20 cellular contexts compared by ENCODE assay signal in the genomic region with DNA sequence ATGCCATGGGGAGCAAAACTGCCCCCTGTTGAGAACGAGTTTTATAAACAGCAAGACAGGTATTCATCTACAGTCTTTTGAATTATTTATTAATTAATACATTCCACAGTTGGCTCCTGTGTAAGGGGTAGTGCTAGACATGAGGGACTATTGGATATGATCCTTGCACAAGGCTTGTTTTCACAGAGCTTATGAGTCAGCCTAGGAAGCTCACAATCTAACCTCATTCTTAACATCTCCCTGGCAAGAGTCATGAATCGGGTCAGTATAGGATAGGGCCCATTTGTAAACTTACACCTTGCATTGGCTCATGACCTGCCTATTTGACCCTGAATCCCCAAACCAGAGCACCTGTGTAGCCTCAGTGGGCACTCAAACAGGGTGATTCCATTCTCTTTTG.
A peak's percentile ranks its signal among the peaks of the same experiment; 100 is the strongest.
DNase-seq lines count a peak whose midpoint lies in the region; ATAC-seq and TF ChIP-seq lines count a peak whose summit lies in the region.
"Had no signal": no experiment of that assay in that cellular context is flagged by ENCODE, and none has a peak within 500 bp of the region (broad histone marks: within the 10 kb centered on the region; RNA-seq: fewer than 3 reads in every experiment).

No MANE protein-coding gene starts in this region.

- BruUV-seq in MCF 10A (replicated peaks; lab: Mats Ljungman, UMichigan) = no TSS peak

- H3K4me1 ChIP-seq in breast epithelium (no peaks in the 10 kb centered on the region), suprapubic skin (peaks cover 3% of the 10 kb centered on the region)
- H3K4me1 ChIP-seq: upper lobe of right lung had no signal

- TF ChIP-seq CTCF in MCF 10A (IDR thresholded peaks at IDR 0.05; ENCODE audit: unreplicated experiment) = no peak
- TF ChIP-seq CTCF in breast epithelium (IDR thresholded peaks at IDR 0.05) = no peak
- TF ChIP-seq CTCF in fibroblast of the aortic adventitia (IDR thresholded peaks at IDR 0.05; ENCODE audit: insufficient read depth, low read length) = no peak
- no peak for TF ChIP-seq CTCF in suprapubic skin (IDR thresholded peaks at IDR 0.05)

- H3K27me3 ChIP-seq in breast epithelium (peaks cover 0 to 11% of the 10 kb centered on the region in 2 donors), suprapubic skin (no peaks in the 10 kb centered on the region)
- H3K27me3 ChIP-seq: body of pancreas, upper lobe of right lung had no signal

- peak overlapping the region; percentile 77 for H3K27ac Mint-ChIP-seq in MCF 10A (ENCODE audit: low read depth, unreplicated experiment)
- H3K27ac Mint-ChIP-seq: CD4-positive, alpha-beta T cell; naive B cell; progenitor cell of endocrine pancreas had no signal

- no peak overlapping the region for H3K4me3 ChIP-seq in breast epithelium
- no peak overlapping the region for H3K4me3 ChIP-seq in fibroblast of the aortic adventitia (ENCODE audit: low read depth, low read length)
- no peak overlapping the region for H3K4me3 ChIP-seq in suprapubic skin
- H3K4me3 ChIP-seq: body of pancreas, upper lobe of right lung had no signal

- no peak for TF ChIP-seq EP300 in suprapubic skin (IDR thresholded peaks at IDR 0.05)

- H3K27me3 Mint-ChIP-seq in MCF 10A (ENCODE audit: insufficient read depth, unreplicated experiment) = peaks cover 31% of the 10 kb centered on the region
- H3K27me3 Mint-ChIP-seq: CD4-positive, alpha-beta T cell; progenitor cell of endocrine pancreas had no signal

- POLR2A ChIA-PET in MCF 10A (lab: Yijun Ruan, JAX) = no interaction called here

- no peak for ATAC-seq in GM18505 (IDR thresholded peaks at IDR 0.05; ENCODE audit: unreplicated experiment)
- ATAC-seq in HG02938 (IDR thresholded peaks at IDR 0.05; ENCODE audit: unreplicated experiment) = no peak
- ATAC-seq: body of pancreas, upper lobe of right lung had no signal

- intact Hi-C loops in MCF 10A (cut with micrococcal nuclease) = no loop called here
- intact Hi-C loops in breast epithelium (cut with DNase I; ENCODE audit: low total_unique reads) = no loop called here

- CTCF ChIA-PET in MCF 10A (lab: Yijun Ruan, JAX) = no interaction called here

- H3K9me3 ChIP-seq in breast epithelium = peaks cover 0 to 15% of the 10 kb centered on the region in 2 donors
- no peaks in the 10 kb centered on the region for H3K9me3 ChIP-seq in suprapubic skin
- H3K9me3 ChIP-seq: body of pancreas had no signal

- DNase-seq in MCF 10A (ENCODE audit: unreplicated experiment) = peak; percentile 46
- DNase-seq in breast epithelium (ENCODE audit: low spot score in 2 of 2) = no peak
- DNase-seq in amniotic epithelial cell (ENCODE audit: low read depth) = peak; percentile 79
- peak; percentile 48 for DNase-seq in fibroblast of the aortic adventitia (ENCODE audit: low read depth)
- no peak for DNase-seq in suprapubic skin (ENCODE audit: low spot score in 2 of 2)
- no peak for DNase-seq in NCI-H524 treated with DMSO at 0.1 percent for 48 hours (lab: John Stamatoyannopoulos, UW)
- DNase-seq: 8988T; activated CD4-positive, alpha-beta T cell treated with anti-CD3 and anti-CD28 coated beads for 4 hours; activated CD8-positive, alpha-beta memory T cell treated with anti-CD3 and anti-CD28 coated beads, Interleukin-2, amount 50 U/mL, for 4 hours; body of pancreas; CD4-positive, alpha-beta T cell; KG1; naive B cell; stimulated activated CD4-positive, alpha-beta T cell treated with anti-CD3 and anti-CD28 coated beads, Interleukin-12 subunit alpha, Interleukin-12 subunit beta, amount 100 ng/mL, for 4 hours; stimulated activated naive CD4-positive, alpha-beta T cell; T1000; upper lobe of right lung had no signal

- H3K36me3 ChIP-seq in breast epithelium = no peaks in the 10 kb centered on the region
- H3K36me3 ChIP-seq in suprapubic skin = no peaks in the 10 kb centered on the region
- H3K36me3 ChIP-seq: upper lobe of right lung had no signal

- H3K4me1 Mint-ChIP-seq in MCF 10A (ENCODE audit: insufficient read depth, unreplicated experiment) = peaks cover 10% of the 10 kb centered on the region
- H3K4me1 Mint-ChIP-seq: naive B cell had no signal

- no peaks in the 10 kb centered on the region for H3K36me3 Mint-ChIP-seq in MCF 10A (ENCODE audit: insufficient read depth, unreplicated experiment)
- H3K36me3 Mint-ChIP-seq: naive B cell had no signal

- H3K4me3 Mint-ChIP-seq in MCF 10A (ENCODE audit: unreplicated experiment) = no peak overlapping the region
- H3K4me3 Mint-ChIP-seq: CD4-positive, alpha-beta T cell; naive B cell had no signal

- TF ChIP-seq POLR2A in breast epithelium (IDR thresholded peaks at IDR 0.05) (no peak), suprapubic skin (IDR thresholded peaks at IDR 0.05) (no peak), GM18505 (IDR thresholded peaks at IDR 0.05; ENCODE audit: borderline replicate concordance, extremely low read depth, insufficient read depth, insufficient read length) (no peak)

- peaks cover 11% of the 10 kb centered on the region for H3K9me3 Mint-ChIP-seq in MCF 10A (ENCODE audit: unreplicated experiment)

- 73% methylated on average over 2 of the region's 2 CpGs for WGBS in suprapubic skin

- H3K27ac ChIP-seq in breast epithelium (no peak overlapping the region), suprapubic skin (no peak overlapping the region)
- H3K27ac ChIP-seq: body of pancreas, upper lobe of right lung had no signal

Comparison
In these comparisons a context has a peak if more than half of its experiments do, and no peak if none do; other contexts are left out.
1. DNase-seq: peak in MCF 10A (single experiment), amniotic epithelial cell (single experiment) and fibroblast of the aortic adventitia (single experiment); none in breast epithelium (0 of 2), suprapubic skin (0 of 2) and NCI-H524 treated with DMSO at 0.1 percent for 48 hours (single experiment).